26 cellular contexts compared by ENCODE assay signal in the genomic region with DNA sequence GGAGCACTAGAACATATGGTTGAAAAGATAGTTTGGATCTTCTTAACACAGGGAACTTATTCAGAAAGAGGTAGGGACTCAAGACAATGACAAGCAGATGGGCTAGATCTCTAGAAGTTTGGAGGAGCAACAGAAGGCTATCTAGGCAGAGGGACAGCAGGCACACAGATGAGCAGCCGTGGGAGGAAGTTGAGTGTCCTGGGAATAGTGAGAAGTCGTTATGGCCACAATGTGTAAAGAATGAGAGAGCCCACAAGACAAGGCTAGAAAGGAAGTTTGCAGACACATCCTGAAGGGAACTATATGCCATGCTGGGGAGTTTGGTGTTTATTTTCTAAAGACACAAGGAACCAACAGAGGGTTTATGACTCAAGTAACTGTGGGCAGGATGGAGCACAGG.
DNase-seq lines count a peak whose midpoint lies in the region; ATAC-seq, FAIRE-seq and TF ChIP-seq lines count a peak whose summit lies in the region.
"Had no signal": no experiment of that assay in that cellular context is flagged by ENCODE, and none has a peak within 500 bp of the region (broad histone marks: within the 10 kb centered on the region; RNA-seq: fewer than 3 reads in every experiment).

No MANE protein-coding gene starts in this region.

- ATAC-seq in right lobe of liver (no peak), HepG2 (no peak)
- no peak for ATAC-seq in activated CD4-positive, alpha-beta T cell treated with anti-CD3 and anti-CD28 coated beads for 36 hours
- ATAC-seq: Right ventricle myocardium inferior had no signal

- POLR2A ChIA-PET in HepG2 (lab: Yijun Ruan, JAX) = no interaction called here
- POLR2A ChIA-PET in OCI-LY7 (lab: Charles Lee) = interaction anchor here (2.1 kb wide), 2 partner anchors 9 to 10 kb away, joined by 7 to 15 read pairs; no protein-coding TSS in a partner anchor
- POLR2A ChIA-PET in activated CD4-positive, alpha-beta T cell treated with anti-CD3 and anti-CD28 coated beads for 36 hours (lab: Charles Lee) = interaction anchor here (0.6 kb wide), 1 partner anchor 12 kb away, joined by 4 read pairs; no protein-coding TSS in a partner anchor
- POLR2A ChIA-PET in A673 (lab: Charles Lee; ENCODE audit: low non-redundant PET) = no interaction called here

- intact Hi-C loops in right lobe of liver (cut with DNase I) (no loop called here), HepG2 (cut with micrococcal nuclease; ENCODE audit: unreplicated experiment) (no loop called here), OCI-LY7 (cut with micrococcal nuclease; ENCODE audit: unreplicated experiment) (no loop called here), A673 (cut with micrococcal nuclease; ENCODE audit: unreplicated experiment) (no loop called here)
- intact Hi-C loops in activated CD4-positive, alpha-beta T cell treated with anti-CD3 and anti-CD28 coated beads for 36 hours (cut with DNase I, micrococcal nuclease) = no loop called here

- in situ Hi-C loops in HepG2 (cut with HindIII; ENCODE audit: extremely low pct_ligation_motif_present, low pct_unique_long_range_greater_than_20kb) = no loop called here

- no peak for TF ChIP-seq CTCF in right lobe of liver (IDR thresholded peaks at IDR 0.05)
- TF ChIP-seq CTCF in HepG2 (CRISPR knock-in tag; IDR thresholded peaks at IDR 0.05) = no peak
- no peak for TF ChIP-seq CTCF in OCI-LY7 (conservative IDR thresholded peaks at IDR 0.05; ENCODE audit: low read length)
- TF ChIP-seq CTCF in A673 (conservative IDR thresholded peaks at IDR 0.05; ENCODE audit: low read depth, low read length) = no peak

- peaks cover 28% of the 10 kb centered on the region for H3K4me1 Mint-ChIP-seq in activated CD4-positive, alpha-beta T cell treated with anti-CD3 and anti-CD28 coated beads for 36 hours

- H3K27me3 ChIP-seq in right lobe of liver (no peaks in the 10 kb centered on the region), HepG2 (ENCODE audit: control insufficient read depth in 1 of 2, insufficient read depth in 2 of 2, low read length in 2 of 2) (no peaks in the 10 kb centered on the region), A673 (replicated peaks; ENCODE audit: insufficient read depth, low read depth, low read length, poor library complexity) (no peaks in the 10 kb centered on the region)
- H3K27me3 ChIP-seq: MG63, SJSA1 had no signal

- no peaks in the 10 kb centered on the region for H3K36me3 Mint-ChIP-seq in activated CD4-positive, alpha-beta T cell treated with anti-CD3 and anti-CD28 coated beads for 36 hours (ENCODE audit: low read depth)
- H3K36me3 Mint-ChIP-seq: CD4-positive, alpha-beta memory T cell had no signal

- DNase-seq in right lobe of liver = no peak
- DNase-seq in HepG2 (ENCODE audit: low spot score) = no peak
- DNase-seq in HT1080 (ENCODE audit: low read depth) = peak; percentile 26
- DNase-seq in OCI-LY7 (ENCODE audit: low spot score) = no peak
- no peak for DNase-seq in activated CD4-positive, alpha-beta T cell treated with anti-CD3 and anti-CD28 coated beads for 36 hours
- DNase-seq in A673 (ENCODE audit: low spot score) = no peak
- no peak for DNase-seq in stimulated activated CD4-positive, alpha-beta T cell treated with anti-CD3 and anti-CD28 coated beads, Interleukin-2, amount 100 ng/mL, for 24 hours
- DNase-seq: CD4-positive, alpha-beta memory T cell; EL; GOT3; HCEC 1CT; Karpas-422; MG63; NCI-H1092; NCI-H1436; NCI-H1930; NCI-H226; NCI-H510A treated with DMSO at 0.1 percent for 48 hours; NCI-H748 treated with DMSO at 0.1 percent for 48 hours; OCI-M1; T-helper 9 cell had no signal

- H2AFZ ChIP-seq in HepG2 (ENCODE audit: low read length) (no peak overlapping the region), OCI-LY7 (ENCODE audit: low read length) (peak overlapping the region; percentile 73)

- H3K79me2 ChIP-seq in HepG2 (ENCODE audit: insufficient read depth, low read length) = no peaks in the 10 kb centered on the region
- no peaks in the 10 kb centered on the region for H3K79me2 ChIP-seq in OCI-LY7 (ENCODE audit: insufficient read depth, low read depth, low read length)

- H3K27ac ChIP-seq in right lobe of liver (peak overlapping the region in 2 of 3 donors; percentile 67 to 78), HepG2 (ENCODE audit: extremely low read length, insufficient read depth, low read length) (no peak overlapping the region), OCI-LY7 (ENCODE audit: low read depth, low read length, poor library complexity, severe bottlenecking) (no peak overlapping the region), A673 (ENCODE audit: low read depth, low read length, poor library complexity, severe bottlenecking) (no peak overlapping the region)
- H3K27ac ChIP-seq: SJSA1 had no signal

- H3K4me3 ChIP-seq in right lobe of liver = no peak overlapping the region
- H3K4me3 ChIP-seq in HepG2 (replicated peaks in 1 of 3; ENCODE audit: insufficient read depth in 1 of 3, low read depth in 2 of 3, low read length in 3 of 3) = no peak overlapping the region
- no peak overlapping the region for H3K4me3 ChIP-seq in OCI-LY7 (ENCODE audit: low read depth, low read length, poor library complexity, severe bottlenecking)
- H3K4me3 ChIP-seq in A673 (ENCODE audit: low read depth, low read length, poor library complexity, severe bottlenecking) = no peak overlapping the region
- H3K4me3 ChIP-seq: MG63, SJSA1 had no signal

- H3K27ac Mint-ChIP-seq in activated CD4-positive, alpha-beta T cell treated with anti-CD3 and anti-CD28 coated beads for 36 hours = no peak overlapping the region
- H3K27ac Mint-ChIP-seq: CD4-positive, alpha-beta memory T cell; IgD-negative memory B cell had no signal

- TF ChIP-seq EP300 in HepG2 (IDR thresholded peaks at IDR 0.05; ENCODE audit: low read depth in 2 of 2, low read length in 2 of 2) = no peak
- TF ChIP-seq EP300 in HepG2 (CRISPR knock-in tag; IDR thresholded peaks at IDR 0.05; ENCODE audit: borderline replicate concordance) = no peak

- H3K9me2 ChIP-seq in OCI-LY7 (ENCODE audit: insufficient read depth, low read length) = no peaks in the 10 kb centered on the region

- TF ChIP-seq POLR2A in right lobe of liver (IDR thresholded peaks at IDR 0.05) (no peak), HepG2 (IDR thresholded peaks at IDR 0.05; ENCODE audit: insufficient read depth in 1 of 2, low read depth in 2 of 2, low read length in 2 of 2) (no peak)

- CTCF ChIA-PET in HepG2 (lab: Yijun Ruan, JAX; ENCODE audit: low intra/inter-chr PET ratio, low total read pairs) (no interaction called here), OCI-LY7 (lab: Charles Lee; ENCODE audit: unreplicated experiment) (no interaction called here), A673 (lab: Charles Lee) (no interaction called here)
- CTCF ChIA-PET in activated CD4-positive, alpha-beta T cell treated with anti-CD3 and anti-CD28 coated beads for 36 hours (lab: Charles Lee) = no interaction called here

- H4K20me1 ChIP-seq in HepG2 (ENCODE audit: insufficient read depth, low read length) (no peaks in the 10 kb centered on the region), OCI-LY7 (ENCODE audit: insufficient read depth, low read length) (no peaks in the 10 kb centered on the region)

- WGBS in right lobe of liver (ENCODE audit: insufficient coverage, low coverage, low lambda C conversion rate, missing lambda C conversion rate) = 67% methylated on average over 2 of the region's 2 CpGs
- 35% methylated on average over 2 of the region's 2 CpGs for WGBS in HepG2 (ENCODE audit: low lambda C conversion rate)

- H3K4me2 ChIP-seq in HepG2 (ENCODE audit: low read depth, low read length) = no peak overlapping the region
- no peak overlapping the region for H3K4me2 ChIP-seq in OCI-LY7 (ENCODE audit: low read length)

- no peak for TF ChIP-seq RAD21 in HepG2 (CRISPR knock-in tag; IDR thresholded peaks at IDR 0.05)

- no TSS peak for BruUV-seq in HepG2 (replicated peaks; lab: Mats Ljungman, UMichigan)
- no TSS peak for BruUV-seq in OCI-LY7 (replicated peaks; lab: Mats Ljungman, UMichigan)
- no TSS peak for BruUV-seq in A673 (replicated peaks; lab: Mats Ljungman, UMichigan)

- H3K9me3 Mint-ChIP-seq in activated CD4-positive, alpha-beta T cell treated with anti-CD3 and anti-CD28 coated beads for 36 hours (ENCODE audit: low read depth) = no peaks in the 10 kb centered on the region
- H3K9me3 Mint-ChIP-seq: CD4-positive, alpha-beta memory T cell; IgD-negative memory B cell had no signal

- H3K4me1 ChIP-seq in right lobe of liver = peaks cover 0 to 22% (median 9%) of the 10 kb centered on the region in 4 donors
- peaks cover 13% of the 10 kb centered on the region for H3K4me1 ChIP-seq in HepG2 (ENCODE audit: insufficient read depth, low read length)
- H3K4me1 ChIP-seq in OCI-LY7 (ENCODE audit: insufficient read depth, low read length, poor library complexity, severe bottlenecking) = peaks cover 25% of the 10 kb centered on the region
- H3K4me1 ChIP-seq in A673 (ENCODE audit: insufficient read depth, low read length, poor library complexity, severe bottlenecking) = no peaks in the 10 kb centered on the region

- H3K9me3 ChIP-seq in right lobe of liver (no peaks in the 10 kb centered on the region), HepG2 (ENCODE audit: low read length) (no peaks in the 10 kb centered on the region), OCI-LY7 (ENCODE audit: low read length) (no peaks in the 10 kb centered on the region), A673 (ENCODE audit: low read depth, low read length, poor library complexity, severe bottlenecking) (no peaks in the 10 kb centered on the region)
- H3K9me3 ChIP-seq: MG63, SJSA1 had no signal

- no peaks in the 10 kb centered on the region for H3K36me3 ChIP-seq in right lobe of liver
- no peaks in the 10 kb centered on the region for H3K36me3 ChIP-seq in HepG2 (replicated peaks in 1 of 2; ENCODE audit: control insufficient read depth in 1 of 2, insufficient read depth in 2 of 2, low read length in 2 of 2)
- no peaks in the 10 kb centered on the region for H3K36me3 ChIP-seq in OCI-LY7 (ENCODE audit: insufficient read depth, low read length)
- no peaks in the 10 kb centered on the region for H3K36me3 ChIP-seq in A673 (ENCODE audit: insufficient read depth, low read length, poor library complexity, severe bottlenecking)
- H3K36me3 ChIP-seq: MG63 had no signal

- FAIRE-seq in HepG2 (lab: Jason Lieb, UNC) = no peak
- FAIRE-seq: A204.1, RCC 7860 had no signal

- no peak overlapping the region for H3K4me3 Mint-ChIP-seq in activated CD4-positive, alpha-beta T cell treated with anti-CD3 and anti-CD28 coated beads for 36 hours
- H3K4me3 Mint-ChIP-seq: CD4-positive, alpha-beta memory T cell; IgD-negative memory B cell had no signal

- H3K9ac ChIP-seq in HepG2 (ENCODE audit: insufficient read depth, low read depth, low read length) = no peak overlapping the region

- peaks cover 3% of the 10 kb centered on the region for H3K27me3 Mint-ChIP-seq in activated CD4-positive, alpha-beta T cell treated with anti-CD3 and anti-CD28 coated beads for 36 hours
- H3K27me3 Mint-ChIP-seq: IgD-negative memory B cell had no signal

TF ChIP-seq in HepG2, 621 proteins besides CTCF, POLR2A, EP300 and RAD21 (continues in another document):
- TF ChIP-seq ELF3 (CRISPR knock-in tag; IDR thresholded peaks at IDR 0.05) (no peak), HDAC2 (CRISPR knock-in tag; IDR thresholded peaks at IDR 0.05) (no peak), ARID2 (CRISPR knock-in tag; IDR thresholded peaks at IDR 0.05; ENCODE audit: borderline replicate concordance) (no peak), ZNF792 (CRISPR knock-in tag; IDR thresholded peaks at IDR 0.05) (no peak), NRL (CRISPR knock-in tag; IDR thresholded peaks at IDR 0.05; ENCODE audit: borderline replicate concordance) (no peak), ZNF570 (CRISPR knock-in tag; IDR thresholded peaks at IDR 0.05; ENCODE audit: borderline replicate concordance) (no peak)

Comparison
In these comparisons a context has a peak if more than half of its experiments do, and no peak if none do; other contexts are left out.
1. H3K27ac ChIP-seq: peak in right lobe of liver (2 of 3); none in HepG2 (single experiment), OCI-LY7 (single experiment) and A673 (single experiment).
2. POLR2A ChIA-PET loops: an anchor here in OCI-LY7 (2.1 kb wide) and activated CD4-positive, alpha-beta T cell treated with anti-CD3 and anti-CD28 coated beads for 36 hours (0.6 kb wide); none called in HepG2 and A673.